Comparison of ENCODE assay signal across 11 cellular contexts in the genomic region with DNA sequence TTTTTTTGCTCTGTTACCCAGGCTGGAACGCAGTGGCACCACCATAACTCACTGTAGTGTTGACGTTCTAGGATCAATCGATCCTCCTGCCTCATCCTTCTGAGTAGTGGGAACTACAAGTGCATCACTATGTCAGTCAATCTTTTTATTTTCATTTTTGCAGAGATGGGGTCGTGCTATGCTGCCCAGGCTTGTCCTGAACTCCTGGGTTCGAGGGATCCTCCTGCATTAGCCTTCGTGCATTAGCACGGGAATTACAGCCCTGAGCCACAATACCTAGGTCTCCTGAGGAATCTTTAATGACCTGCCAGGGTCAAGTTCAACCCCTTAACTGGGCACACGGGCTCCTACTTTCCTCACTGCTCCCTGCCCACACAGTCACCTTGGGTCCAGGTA.
DNase-seq lines count a peak whose midpoint lies in the region; ATAC-seq and TF ChIP-seq lines count a peak whose summit lies in the region.
"Had no signal": no experiment of that assay in that cellular context is flagged by ENCODE, and none has a peak within 500 bp of the region (broad histone marks: within the 10 kb centered on the region; RNA-seq: fewer than 3 reads in every experiment).

No MANE protein-coding gene starts in this region.

- TF ChIP-seq CTCF in AG09309 (IDR thresholded peaks at IDR 0.05; ENCODE audit: control insufficient read depth, insufficient read depth, low read depth, low read length, missing control alignments), result no peak
- TF ChIP-seq CTCF in OCI-LY1 (IDR thresholded peaks at IDR 0.05; ENCODE audit: low read length), result no peak
- TF ChIP-seq CTCF in nephron (IDR thresholded peaks at IDR 0.05; ENCODE audit: unreplicated experiment in 3 of 3), result no peak
- TF ChIP-seq CTCF in GM13976 (IDR thresholded peaks at IDR 0.05; ENCODE audit: borderline replicate concordance, control extremely low read depth, extremely low read depth, insufficient read depth, missing control alignments), result no peak

- H3K27ac Mint-ChIP-seq in nephron, result peak overlapping the region; percentile 94 to 100 (median 98)

- peaks cover 68% of the 10 kb centered on the region for H3K4me1 ChIP-seq in OCI-LY1 (ENCODE audit: insufficient read depth, low read length, severe bottlenecking)
- H3K4me1 ChIP-seq in duodenal mucosa (ENCODE audit: control insufficient read depth in 1 of 2, insufficient read depth in 2 of 2, low read length in 2 of 2), result peaks cover 57 to 60% of the 10 kb centered on the region in 2 donors

- peaks cover 55% of the 10 kb centered on the region for H3K4me1 Mint-ChIP-seq in nephron

- no peaks in the 10 kb centered on the region for H3K9me2 ChIP-seq in OCI-LY1 (ENCODE audit: low read depth, low read length)

- H3K36me3 Mint-ChIP-seq in nephron (ENCODE audit: low read depth), result no peaks in the 10 kb centered on the region

- H2AFZ ChIP-seq in OCI-LY1 (ENCODE audit: low read length), result no peak overlapping the region

- ATAC-seq in GM18867 (IDR thresholded peaks at IDR 0.05; ENCODE audit: unreplicated experiment), result no peak

- H3K27me3 ChIP-seq in OCI-LY1 (ENCODE audit: insufficient read depth, low read length) (no peaks in the 10 kb centered on the region), duodenal mucosa (ENCODE audit: control insufficient read depth in 1 of 2, insufficient read depth in 2 of 2, low read length in 2 of 2) (no peaks in the 10 kb centered on the region)

- H3K4me3 Mint-ChIP-seq in nephron, result no peak overlapping the region

- DNase-seq in AG09309 (ENCODE audit: low read depth), result no peak
- no peak for DNase-seq in Kasumi-1 (lab: John Stamatoyannopoulos, UW)
- DNase-seq in GM13976 (ENCODE audit: low spot score), result no peak
- DNase-seq in iPS-NIHi11 (ENCODE audit: low spot score), result no peak
- DNase-seq: GF-D8, trophoblast cell had no signal

- H3K27ac ChIP-seq in OCI-LY1 (ENCODE audit: low read depth, low read length, poor library complexity, severe bottlenecking), result peak overlapping the region; percentile 80
- H3K27ac ChIP-seq in duodenal mucosa (ENCODE audit: low read depth, low read length), result peak overlapping the region; percentile 70
- H3K27ac ChIP-seq: KMS-11 had no signal

- H3K9me3 ChIP-seq in OCI-LY1 (ENCODE audit: low read length) (no peaks in the 10 kb centered on the region), duodenal mucosa (ENCODE audit: control insufficient read depth in 1 of 2, low read length in 2 of 2) (no peaks in the 10 kb centered on the region)

- H3K9ac ChIP-seq in OCI-LY1 (ENCODE audit: low read length) (no peak overlapping the region), duodenal mucosa (ENCODE audit: low read depth in 1 of 2, low read length in 2 of 2) (peak overlapping the region; percentile 65 to 70)
- H3K9ac ChIP-seq: KMS-11 had no signal

- H3K27me3 Mint-ChIP-seq in nephron (ENCODE audit: low read depth), result peaks cover 4% of the 10 kb centered on the region

- H3K4me2 ChIP-seq in OCI-LY1 (ENCODE audit: low read length), result peak overlapping the region; percentile 98; the same call in 1 of the 2 replicates
- H3K4me2 ChIP-seq: KMS-11 had no signal

- peaks cover 16% of the 10 kb centered on the region for H3K36me3 ChIP-seq in OCI-LY1 (ENCODE audit: insufficient read depth, low read length)
- H3K36me3 ChIP-seq in duodenal mucosa (ENCODE audit: control insufficient read depth in 1 of 2, insufficient read depth in 2 of 2, low read length in 2 of 2), result no peaks in the 10 kb centered on the region

- H4K20me1 ChIP-seq in OCI-LY1 (ENCODE audit: insufficient read depth, low read length), result no peaks in the 10 kb centered on the region

- no peaks in the 10 kb centered on the region for H3F3A ChIP-seq in OCI-LY1 (ENCODE audit: insufficient read depth, low read length)

- in situ Hi-C loops in GM13976 (cut with MboI; ENCODE audit: low sequenced_read_pairs, unreplicated experiment), result no loop called here

- H3K4me3 ChIP-seq in AG09309 (ENCODE audit: control insufficient read depth, low read depth, low read length), result peak overlapping the region; percentile 43
- no peak overlapping the region for H3K4me3 ChIP-seq in OCI-LY1 (ENCODE audit: low read depth, low read length, poor library complexity, severe bottlenecking)
- H3K4me3 ChIP-seq in duodenal mucosa (ENCODE audit: low read depth in 1 of 2, low read length in 2 of 2), result peak overlapping the region; percentile 73 to 86

- peaks cover 21% of the 10 kb centered on the region for H3K79me2 ChIP-seq in OCI-LY1 (ENCODE audit: insufficient read depth, low read length)

- peaks cover 5% of the 10 kb centered on the region for H3K9me3 Mint-ChIP-seq in nephron
